8 cellular contexts compared by ENCODE assay signal in genomic region chr1:1122078-1122811, GRCh38. TPM values are rescaled to one million over a fixed set of nuclear protein-coding genes. Genes with fewer than 3 reads are reported as not detected.
DNase-seq lines count a peak whose midpoint lies in the region; ATAC-seq and TF ChIP-seq lines count a peak whose summit lies in the region.

No MANE protein-coding gene starts in this region.

- H4K20me1 ChIP-seq in SU-DHL-6 (ENCODE audit: low read depth, low read length), result no peaks in the 10 kb centered on the region

- H3F3A ChIP-seq in SU-DHL-6 (ENCODE audit: insufficient read depth), result no peaks in the 10 kb centered on the region

- peaks cover 12% of the 10 kb centered on the region for H3K27me3 Mint-ChIP-seq in activated naive CD8-positive, alpha-beta T cell treated with anti-CD3 and anti-CD28 coated beads, Interleukin-2, amount 50 U/mL, for 24 hours

- H3K4me2 ChIP-seq in SU-DHL-6 (ENCODE audit: low read depth, low read length, poor library complexity, severe bottlenecking), result no peak overlapping the region

- H3K9me2 ChIP-seq in SU-DHL-6 (replicated peaks; ENCODE audit: insufficient read depth, low read length), result no peaks in the 10 kb centered on the region

- no peak overlapping the region for H3K27ac Mint-ChIP-seq in activated naive CD8-positive, alpha-beta T cell treated with anti-CD3 and anti-CD28 coated beads, Interleukin-2, amount 50 U/mL, for 24 hours

- TF ChIP-seq CTCF in 22Rv1 (IDR thresholded peaks at IDR 0.05) (peak; percentile 93), GM12865 (IDR thresholded peaks at IDR 0.05; ENCODE audit: insufficient read depth, low read depth, low read length, missing control alignments) (peak; percentile 92), SU-DHL-6 (IDR thresholded peaks at IDR 0.05; ENCODE audit: insufficient read depth, low read length, poor library complexity, severe bottlenecking) (peak; percentile 63), heart right ventricle (IDR thresholded peaks at IDR 0.05) (peak; percentile 84 to 96 (median 91)), psoas muscle (IDR thresholded peaks at IDR 0.05) (peak; percentile 86), upper lobe of right lung (IDR thresholded peaks at IDR 0.05) (peak; percentile 87)

- H3K36me3 Mint-ChIP-seq in activated naive CD8-positive, alpha-beta T cell treated with anti-CD3 and anti-CD28 coated beads, Interleukin-2, amount 50 U/mL, for 24 hours (ENCODE audit: low read depth), result no peaks in the 10 kb centered on the region

- ATAC-seq in activated naive CD8-positive, alpha-beta T cell treated with anti-CD3 and anti-CD28 coated beads, Interleukin-2, amount 50 U/mL, for 24 hours, result peak; percentile 87
- ATAC-seq in heart right ventricle, result peak; percentile 82 to 96 (median 94)
- peak; percentile 82 to 93 (median 86) for ATAC-seq in psoas muscle
- ATAC-seq in upper lobe of right lung, result peak; percentile 90

- DNase-seq in GM12865 (ENCODE audit: low read depth) (peak; percentile 77), heart right ventricle (peak; percentile 79 to 88), psoas muscle (peak; percentile 84 to 90), upper lobe of right lung (peak; percentile 93)
- peak; percentile 42 for DNase-seq in Jurkat, Clone E6-1 (ENCODE audit: low read depth, low spot score)
- peak; percentile 91 for DNase-seq in activated naive CD8-positive, alpha-beta T cell treated with anti-CD3 and anti-CD28 coated beads, Interleukin-2, amount 50 U/mL, for 24 hours

- WGBS in heart right ventricle, 2 donors, result 15 to 29% methylated on average over 39 of the region's 39 CpGs
- 13 to 16% (median 14%) methylated on average over 35 to 39 of the region's 39 CpGs for WGBS in psoas muscle, 3 donors

- H2AFZ ChIP-seq in SU-DHL-6 (ENCODE audit: low read depth, low read length, severe bottlenecking), result no peak overlapping the region

- H3K9me3 Mint-ChIP-seq in activated naive CD8-positive, alpha-beta T cell treated with anti-CD3 and anti-CD28 coated beads, Interleukin-2, amount 50 U/mL, for 24 hours, result no peaks in the 10 kb centered on the region

- H3K9me3 ChIP-seq in SU-DHL-6 (ENCODE audit: insufficient read depth, low read length), result no peaks in the 10 kb centered on the region
- no peaks in the 10 kb centered on the region for H3K9me3 ChIP-seq in heart right ventricle
- H3K9me3 ChIP-seq in psoas muscle, result no peaks in the 10 kb centered on the region
- no peaks in the 10 kb centered on the region for H3K9me3 ChIP-seq in upper lobe of right lung

- no peak overlapping the region for H3K4me3 Mint-ChIP-seq in activated naive CD8-positive, alpha-beta T cell treated with anti-CD3 and anti-CD28 coated beads, Interleukin-2, amount 50 U/mL, for 24 hours

- no peaks in the 10 kb centered on the region for H3K27me3 ChIP-seq in SU-DHL-6 (ENCODE audit: low read length)
- H3K27me3 ChIP-seq in heart right ventricle, result peaks cover 0 to 29% (median 13%) of the 10 kb centered on the region in 7 donors
- peaks cover 0 to 27% (median 8%) of the 10 kb centered on the region in 3 donors for H3K27me3 ChIP-seq in psoas muscle (ENCODE audit: insufficient read depth in 3 of 3, low read length in 2 of 3)
- peaks cover 13% of the 10 kb centered on the region for H3K27me3 ChIP-seq in upper lobe of right lung

- H3K79me2 ChIP-seq in SU-DHL-6 (ENCODE audit: insufficient read depth, low read length), result no peaks in the 10 kb centered on the region

- intact Hi-C loops in heart right ventricle (cut with DNase I) (loop anchor here (1.0 to 10.0 kb wide), 11 partner anchors 50 to 173 kb away; partner anchors contain the start of genes C1QTNF12 (in 3 of the 10), B3GALT6 (in 1 of the 10), SDF4 (in 1 of the 10) and TTLL10 (in 1 of the 10)), psoas muscle (cut with DNase I) (loop anchor here (1.0 to 2.0 kb wide), 3 partner anchors 130 to 170 kb away; no protein-coding TSS in a partner anchor), upper lobe of right lung (cut with DNase I) (loop anchor here (10.0 kb wide), 1 partner anchor 163 kb away; the partner anchor contains the start of gene SCNN1D)

- 0 out of 2 replicates have a peak overlapping the region, but pooled peaks have one; percentile 37 for H3K27ac ChIP-seq in 22Rv1
- no peak overlapping the region for H3K27ac ChIP-seq in SU-DHL-6 (ENCODE audit: low read depth, low read length)
- H3K27ac ChIP-seq in heart right ventricle, result no peak overlapping the region
- no peak overlapping the region for H3K27ac ChIP-seq in psoas muscle
- H3K27ac ChIP-seq in upper lobe of right lung, result no peak overlapping the region

- H3K36me3 ChIP-seq in SU-DHL-6 (ENCODE audit: low read length) (no peaks in the 10 kb centered on the region), heart right ventricle (no peaks in the 10 kb centered on the region), psoas muscle (ENCODE audit: insufficient read depth in 1 of 2, low read depth in 1 of 2) (no peaks in the 10 kb centered on the region), upper lobe of right lung (no peaks in the 10 kb centered on the region)

- no peak overlapping the region for H3K9ac ChIP-seq in SU-DHL-6 (ENCODE audit: low read length)

- H3K4me1 ChIP-seq in heart right ventricle, result peaks cover 0 to 12% (median 9%) of the 10 kb centered on the region in 9 donors
- H3K4me1 ChIP-seq in psoas muscle, result no peaks in the 10 kb centered on the region
- H3K4me1 ChIP-seq in upper lobe of right lung, result peaks cover 5% of the 10 kb centered on the region

- no peak overlapping the region for H3K4me3 ChIP-seq in GM12865 (ENCODE audit: low read depth, low read length)
- H3K4me3 ChIP-seq in Jurkat, Clone E6-1 (ENCODE audit: low read length), result peak overlapping the region; percentile 36
- no peak overlapping the region for H3K4me3 ChIP-seq in SU-DHL-6 (ENCODE audit: insufficient read depth, low read length, poor library complexity, severe bottlenecking)
- H3K4me3 ChIP-seq in heart right ventricle, result peak overlapping the region in 8 of 10 donors; percentile 15 to 45 (median 36)
- H3K4me3 ChIP-seq in psoas muscle, result peak overlapping the region; percentile 41
- H3K4me3 ChIP-seq in upper lobe of right lung, result peak overlapping the region; percentile 31

- H3K4me1 Mint-ChIP-seq in activated naive CD8-positive, alpha-beta T cell treated with anti-CD3 and anti-CD28 coated beads, Interleukin-2, amount 50 U/mL, for 24 hours, result peaks cover 17% of the 10 kb centered on the region

RNA-seq across cellular contexts. Expression of gene C1orf159, which starts 6.4 kb away (rescaled TPM):
- polyA plus RNA-seq in Jurkat, Clone E6-1 (2012; ENCODE audit: insufficient read depth, insufficient read length), result 11.3 TPM
- total RNA-seq in heart right ventricle, result 1 to 10 TPM; 2.9 to 6.0 (median 3.5) TPM
- 10 to 100 TPM in 1 of 2 donors, 1 to 10 TPM in 1; 7.1 to 14.0 TPM for polyA plus RNA-seq in heart right ventricle
- 1 to 10 TPM; 1.5 to 3.5 (median 2.6) TPM for total RNA-seq in psoas muscle
- polyA plus RNA-seq in psoas muscle, result 1 to 10 TPM; 4.1 to 6.7 (median 4.3) TPM
- total RNA-seq in upper lobe of right lung, result 9.7 TPM

RNA-seq across cellular contexts. Expression of gene RNF223, which starts 48.1 kb away (rescaled TPM):
- not detected for polyA plus RNA-seq in Jurkat, Clone E6-1 (2012; ENCODE audit: insufficient read depth, insufficient read length)
- total RNA-seq in heart right ventricle (not detected), psoas muscle (not detected), upper lobe of right lung (0.55 TPM)
- polyA plus RNA-seq in heart right ventricle (not detected), psoas muscle (not detected)

RNA-seq across cellular contexts. Expression of gene TTLL10, which starts 51.4 kb away (rescaled TPM):
- not detected for polyA plus RNA-seq in Jurkat, Clone E6-1 (2012; ENCODE audit: insufficient read depth, insufficient read length)
- total RNA-seq in heart right ventricle (under 1 TPM in 7 of 10 donors, not detected in 3; 0.11 to 0.53 (median 0.26) TPM), psoas muscle (under 1 TPM in 1 of 4 donors, not detected in 3; 0.27 TPM), upper lobe of right lung (not detected)
- polyA plus RNA-seq in heart right ventricle (under 1 TPM; 0.09 to 0.29 TPM), psoas muscle (under 1 TPM; 0.03 to 0.10 (median 0.10) TPM)

Comparison
In these comparisons a context has a peak if more than half of its experiments do, and no peak if none do; other contexts are left out.
1. DNase-seq: peak in every context shown above with its lines; median percentile 93 in upper lobe of right lung; 91 in activated naive CD8-positive, alpha-beta T cell treated with anti-CD3 and anti-CD28 coated beads, Interleukin-2, amount 50 U/mL, for 24 hours; 87 in psoas muscle; 84 in heart right ventricle; 77 in GM12865; 42 in Jurkat, Clone E6-1.
2. H3K4me3 ChIP-seq: peak in Jurkat, Clone E6-1 (single experiment), heart right ventricle (8 of 10), psoas muscle (single experiment) and upper lobe of right lung (single experiment); none in GM12865 (single experiment) and SU-DHL-6 (single experiment).
3. Peak in every context shown above with its lines, with median percentiles within 50 percentile points of each other: CTCF ChIP-seq and ATAC-seq.